ENCODE assay signal across 9 cellular contexts in genomic region chr1:161398900-161399256, GRCh38. TPM values are rescaled to one million over a fixed set of nuclear protein-coding genes. Genes with fewer than 3 reads are reported as not detected.
A peak's percentile ranks its signal among the peaks of the same experiment; 100 is the strongest.
DNase-seq lines count a peak whose midpoint lies in the region; ATAC-seq and TF ChIP-seq lines count a peak whose summit lies in the region.
"Had no signal": no experiment of that assay in that cellular context is flagged by ENCODE, and none has a peak within 500 bp of the region (broad histone marks: within the 10 kb centered on the region; RNA-seq: fewer than 3 reads in every experiment).

No MANE protein-coding gene starts in this region.

- no peaks in the 10 kb centered on the region for H3K9me3 ChIP-seq in mammary epithelial cell (replicated peaks; ENCODE audit: insufficient read depth, low read length)

- dilution Hi-C loops in mammary epithelial cell (cut with HindIII; ENCODE audit: low sequenced_read_pairs): loop anchor here (25.0 kb wide), 1 partner anchor 187 kb away; the partner anchor contains the start of genes APOA2, FCER1G and NDUFS2

- H2AFZ ChIP-seq in mammary epithelial cell (ENCODE audit: low read depth, low read length): peak overlapping the region; percentile 100

- CTCF ChIA-PET in AG04449 (lab: Yijun Ruan, JAX) (no interaction called here), mammary epithelial cell (lab: Charles Lee; ENCODE audit: low non-redundant PET) (no interaction called here)

- peak overlapping the region; percentile 89 for H3K27ac ChIP-seq in mammary epithelial cell (ENCODE audit: insufficient read depth, low read depth, low read length)

- peak; percentile 8 for ATAC-seq in HG02884 (IDR thresholded peaks at IDR 0.05; ENCODE audit: unreplicated experiment)
- no peak for ATAC-seq in GM19035 (IDR thresholded peaks at IDR 0.05; ENCODE audit: unreplicated experiment)

- peak overlapping the region; percentile 85 for H3K4me2 ChIP-seq in mammary epithelial cell (ENCODE audit: insufficient read depth, low read depth, low read length)

- BruUV-seq in mammary epithelial cell (replicated peaks; lab: Mats Ljungman, UMichigan): TSS peak; percentile 85

- TF ChIP-seq CTCF in AG04449 (IDR thresholded peaks at IDR 0.05; ENCODE audit: insufficient read depth, low read length, missing control alignments) (no peak), mammary epithelial cell (conservative IDR thresholded peaks at IDR 0.05 in 1 of 2, IDR thresholded peaks at IDR 0.05 in 1 of 2; ENCODE audit: extremely low read depth in 1 of 2, insufficient read depth in 1 of 2, low read depth in 1 of 2, low read length in 2 of 2) (no peak)

- peak overlapping the region; percentile 84 for H3K9ac ChIP-seq in mammary epithelial cell (ENCODE audit: insufficient read depth, low read length)

- no peaks in the 10 kb centered on the region for H3K79me2 ChIP-seq in mammary epithelial cell (ENCODE audit: insufficient read depth, low read length)

- H3K4me3 ChIP-seq in AG04449 (ENCODE audit: low read depth, low read length): peak overlapping the region; percentile 92
- peak overlapping the region; percentile 59 to 97 (median 64) for H3K4me3 ChIP-seq in mammary epithelial cell (replicated peaks in 1 of 3; ENCODE audit: insufficient read depth in 1 of 3, low read depth in 2 of 3, low read length in 3 of 3)

- H3K4me1 ChIP-seq in mammary epithelial cell (ENCODE audit: insufficient read depth, low read length): peaks cover 3% of the 10 kb centered on the region

- intact Hi-C loops in mammary epithelial cell (cut with micrococcal nuclease): no loop called here

- POLR2A ChIA-PET in AG04449 (lab: Yijun Ruan, JAX): no interaction called here

- DNase-seq in AG04449 (ENCODE audit: low read depth, low spot score) (no peak), mammary epithelial cell (no peak), middle frontal gyrus (ENCODE audit: extremely low spot score, low spot score) (peak; percentile 4), hepatic stellate cell (ENCODE audit: low spot score) (no peak), NCI-H526 (lab: John Stamatoyannopoulos, UW) (no peak)
- DNase-seq in stimulated activated CD4-positive, alpha-beta T cell treated with anti-CD3 and anti-CD28 coated beads, Interleukin-12 subunit alpha, Interleukin-12 subunit beta, amount 100 ng/mL, for 4 hours: no peak

- no peaks in the 10 kb centered on the region for H4K20me1 ChIP-seq in mammary epithelial cell (ENCODE audit: insufficient read depth, low read length)

- in situ Hi-C loops in mammary epithelial cell (cut with MboI; ENCODE audit: low sequenced_read_pairs in 2 of 2): no loop called here

- no peaks in the 10 kb centered on the region for H3K36me3 ChIP-seq in mammary epithelial cell (ENCODE audit: insufficient read depth, low read length)

- H3K27me3 ChIP-seq in mammary epithelial cell (ENCODE audit: insufficient read depth, low read length): no peaks in the 10 kb centered on the region

- WGBS in mammary epithelial cell (ENCODE audit: low coverage, missing lambda C conversion rate): 11% methylated on average over 17 of the region's 17 CpGs

RNA-seq across cellular contexts. Expression of gene CFAP126, which starts 31.2 kb away (rescaled TPM):
- total RNA-seq in mammary epithelial cell: not detected
- polyA plus RNA-seq in mammary epithelial cell: not detected
- polyA minus RNA-seq in mammary epithelial cell: not detected
- total RNA-seq: lung microvascular endothelial cell had no signal
